In genomic region chr5:217860-218456, GRCh38 we compare ENCODE assay signal across 1 cellular context.
TF ChIP-seq lines count a peak whose summit lies in the region.

CCDC127 (minus strand) TSS chr5:218153; CDS start chr5:216849, 1,304 bp downstream.
SDHA (plus strand) TSS chr5:218320; CDS start chr5:218356, 36 bp downstream.

TF ChIP-seq in HEK293, 187 proteins besides CTCF, POLR2A, EP300 and RAD21 (continued from another document):
- 0 out of 2 replicates have a peak, but pooled peaks have one; percentile 48 for TF ChIP-seq ZNF2 (tag by site-specific recombination; IDR thresholded peaks at IDR 0.05)
- TF ChIP-seq ZBTB48 (tag by site-specific recombination; IDR thresholded peaks at IDR 0.05) = peak; percentile 48; the same call in 1 of the 2 replicates
- peak; percentile 73 for TF ChIP-seq ZFHX2 (tag by site-specific recombination; conservative IDR thresholded peaks at IDR 0.05)
- TF ChIP-seq ZNF416 (tag by site-specific recombination; IDR thresholded peaks at IDR 0.05) = no peak
- peak; percentile 61 for TF ChIP-seq ZNF335 (tag by site-specific recombination; conservative IDR thresholded peaks at IDR 0.05)
- no peak for TF ChIP-seq ZNF664 (tag by site-specific recombination; IDR thresholded peaks at IDR 0.05)
- no peak for TF ChIP-seq ZNF555 (tag by site-specific recombination; conservative IDR thresholded peaks at IDR 0.05)
- peak; percentile 8; the same call in 1 of the 2 replicates for TF ChIP-seq ZBTB8A (tag by site-specific recombination; IDR thresholded peaks at IDR 0.05)
- TF ChIP-seq ZNF24 (tag by site-specific recombination; IDR thresholded peaks at IDR 0.05) = no peak
- TF ChIP-seq ZFP41 (tag by site-specific recombination; IDR thresholded peaks at IDR 0.05; ENCODE audit: borderline replicate concordance) = no peak
- no peak for TF ChIP-seq ZNF670 (tag by site-specific recombination; IDR thresholded peaks at IDR 0.05; ENCODE audit: low read depth)
- TF ChIP-seq ZBTB7A (tag by site-specific recombination; IDR thresholded peaks at IDR 0.05; ENCODE audit: low read depth) = peak; percentile 76; the same call in 1 of the 2 replicates
- TF ChIP-seq ZNF529 (tag by site-specific recombination; IDR thresholded peaks at IDR 0.05; ENCODE audit: insufficient replicate concordance) = no peak
- no peak for TF ChIP-seq ZNF629 (tag by site-specific recombination; IDR thresholded peaks at IDR 0.05)
- TF ChIP-seq GLIS2 (tag by site-specific recombination; IDR thresholded peaks at IDR 0.05) = peak; percentile 78
- TF ChIP-seq BCL11B (tag by site-specific recombination; IDR thresholded peaks at IDR 0.05; ENCODE audit: low read depth) = no peak
- peak; percentile 23; the same call in 1 of the 2 replicates for TF ChIP-seq SP7 (tag by site-specific recombination; IDR thresholded peaks at IDR 0.05)
- no peak for TF ChIP-seq ZFP3 (tag by site-specific recombination; IDR thresholded peaks at IDR 0.05; ENCODE audit: low read depth)
- 0 out of 2 replicates have a peak, but pooled peaks have one; percentile 20 for TF ChIP-seq ZNF610 (tag by site-specific recombination; IDR thresholded peaks at IDR 0.05; ENCODE audit: borderline replicate concordance)
- peak; percentile 69 for TF ChIP-seq EGR2 (tag by site-specific recombination; IDR thresholded peaks at IDR 0.05; ENCODE audit: low read depth)
- no peak for TF ChIP-seq ZNF391 (tag by site-specific recombination; IDR thresholded peaks at IDR 0.05; ENCODE audit: borderline replicate concordance, low read depth)
- TF ChIP-seq ZNF658 (tag by site-specific recombination; IDR thresholded peaks at IDR 0.05) = no peak
- TF ChIP-seq KLF8 (tag by site-specific recombination; IDR thresholded peaks at IDR 0.05) = peak; percentile 63; the same call in 1 of the 2 replicates
- TF ChIP-seq SCRT1 (tag by site-specific recombination; IDR thresholded peaks at IDR 0.05; ENCODE audit: borderline replicate concordance) = no peak
- no peak for TF ChIP-seq PRDM6 (tag by site-specific recombination; IDR thresholded peaks at IDR 0.05)
- no peak; the same call in 1 of the 2 replicates for TF ChIP-seq ZEB2 (tag by site-specific recombination; IDR thresholded peaks at IDR 0.05)
- TF ChIP-seq, protein P1, sequence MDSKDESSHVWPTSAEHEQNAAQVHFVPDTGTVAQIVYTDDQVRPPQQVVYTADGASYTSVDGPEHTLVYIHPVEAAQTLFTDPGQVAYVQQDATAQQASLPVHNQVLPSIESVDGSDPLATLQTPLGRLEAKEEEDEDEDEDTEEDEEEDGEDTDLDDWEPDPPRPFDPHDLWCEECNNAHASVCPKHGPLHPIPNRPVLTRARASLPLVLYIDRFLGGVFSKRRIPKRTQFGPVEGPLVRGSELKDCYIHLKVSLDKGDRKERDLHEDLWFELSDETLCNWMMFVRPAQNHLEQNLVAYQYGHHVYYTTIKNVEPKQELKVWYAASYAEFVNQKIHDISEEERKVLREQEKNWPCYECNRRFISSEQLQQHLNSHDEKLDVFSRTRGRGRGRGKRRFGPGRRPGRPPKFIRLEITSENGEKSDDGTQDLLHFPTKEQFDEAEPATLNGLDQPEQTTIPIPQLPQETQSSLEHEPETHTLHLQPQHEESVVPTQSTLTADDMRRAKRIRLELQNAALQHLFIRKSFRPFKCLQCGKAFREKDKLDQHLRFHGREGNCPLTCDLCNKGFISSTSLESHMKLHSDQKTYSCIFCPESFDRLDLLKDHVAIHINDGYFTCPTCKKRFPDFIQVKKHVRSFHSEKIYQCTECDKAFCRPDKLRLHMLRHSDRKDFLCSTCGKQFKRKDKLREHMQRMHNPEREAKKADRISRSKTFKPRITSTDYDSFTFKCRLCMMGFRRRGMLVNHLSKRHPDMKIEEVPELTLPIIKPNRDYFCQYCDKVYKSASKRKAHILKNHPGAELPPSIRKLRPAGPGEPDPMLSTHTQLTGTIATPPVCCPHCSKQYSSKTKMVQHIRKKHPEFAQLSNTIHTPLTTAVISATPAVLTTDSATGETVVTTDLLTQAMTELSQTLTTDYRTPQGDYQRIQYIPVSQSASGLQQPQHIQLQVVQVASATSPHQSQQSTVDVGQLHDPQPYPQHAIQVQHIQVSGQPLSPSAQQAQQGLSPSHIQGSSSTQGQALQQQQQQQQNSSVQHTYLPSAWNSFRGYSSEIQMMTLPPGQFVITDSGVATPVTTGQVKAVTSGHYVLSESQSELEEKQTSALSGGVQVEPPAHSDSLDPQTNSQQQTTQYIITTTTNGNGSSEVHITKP (tag by site-specific recombination; IDR thresholded peaks at IDR 0.05) = peak; percentile 43
- peak; percentile 76 for TF ChIP-seq KLF9 (tag by site-specific recombination; IDR thresholded peaks at IDR 0.05; ENCODE audit: low read depth)
- TF ChIP-seq ZNF274 (IDR thresholded peaks at IDR 0.05; ENCODE audit: low read length) = no peak
- TF ChIP-seq ZNF274 (tag by site-specific recombination; IDR thresholded peaks at IDR 0.05; ENCODE audit: borderline replicate concordance) = no peak
- TF ChIP-seq ZNF692 (tag by site-specific recombination; IDR thresholded peaks at IDR 0.05) = 0 out of 2 replicates have a peak, but pooled peaks have one; percentile 38
- TF ChIP-seq ZIC2 (tag by site-specific recombination; IDR thresholded peaks at IDR 0.05) = 0 out of 2 replicates have a peak, but pooled peaks have one; percentile 11
- TF ChIP-seq HOXA7 (CRISPR knock-in tag; IDR thresholded peaks at IDR 0.05; ENCODE audit: borderline replicate concordance) = no peak
- TF ChIP-seq ZNF558 (tag by site-specific recombination; IDR thresholded peaks at IDR 0.05) = no peak
- no peak for TF ChIP-seq ZBTB44 (tag by site-specific recombination; IDR thresholded peaks at IDR 0.05)
